In genomic region chr19:3035542-3036118, GRCh38 we compare ENCODE assay signal across 8 cellular contexts. TPM values are rescaled to one million over a fixed set of nuclear protein-coding genes. Genes with fewer than 3 reads are reported as not detected.
DNase-seq lines count a peak whose midpoint lies in the region; ATAC-seq, FAIRE-seq and TF ChIP-seq lines count a peak whose summit lies in the region.

No MANE protein-coding gene starts in this region.

- H2AK5ac ChIP-seq in IMR-90 (ENCODE audit: low read depth, low read length): peak overlapping the region; percentile 90; the same call in 1 of the 2 replicates

- H3K36me3 ChIP-seq in IMR-90 (ENCODE audit: control insufficient read depth, insufficient read depth, low read length): no peaks in the 10 kb centered on the region
- no peaks in the 10 kb centered on the region for H3K36me3 ChIP-seq in OCI-LY7 (ENCODE audit: insufficient read depth, low read length)

- POLR2A ChIA-PET in IMR-90 (lab: Charles Lee; ENCODE audit: unreplicated experiment) (interaction anchor here (1.0 kb wide), 1 partner anchor 60 kb away, joined by 3 read pairs; no protein-coding TSS in a partner anchor), OCI-LY7 (lab: Charles Lee) (interaction anchor here (0.6 to 1.8 kb wide), 16 partner anchors 11 to 1804 kb away, joined by 3 to 12 read pairs (median 4); partner anchors contain the start of gene TLE6)

- no peak for TF ChIP-seq RAD21 in IMR-90 (IDR thresholded peaks at IDR 0.05; ENCODE audit: low read length)

- H3K18ac ChIP-seq in IMR-90 (ENCODE audit: low read depth, low read length): peak overlapping the region; percentile 1

- peak overlapping the region; percentile 40; the same call in 1 of the 2 replicates for H4K5ac ChIP-seq in IMR-90 (ENCODE audit: low read depth, low read length)

- peaks cover 0 to 3% of the 10 kb centered on the region in 2 experiments; a peak in 1 of 4 replicates for H3K79me1 ChIP-seq in IMR-90 (ENCODE audit: low read depth in 1 of 2, low read length in 2 of 2)

- peak overlapping the region; percentile 91 for H2AK9ac ChIP-seq in IMR-90 (replicated peaks; ENCODE audit: low read depth, low read length, poor library complexity)

- CTCF ChIA-PET in IMR-90 (lab: Yijun Ruan, JAX) (interaction anchor here (0.8 to 1.1 kb wide), 2 partner anchors 31 to 85 kb away, joined by 3 read pairs; no protein-coding TSS in a partner anchor), OCI-LY7 (lab: Charles Lee; ENCODE audit: unreplicated experiment) (interaction anchor here (0.5 to 1.3 kb wide), 6 partner anchors 58 to 240 kb away, joined by 3 to 7 read pairs (median 4); partner anchors contain the start of gene TLE6)

- peak overlapping the region; percentile 65; the same call in 1 of the 3 replicates for H2BK15ac ChIP-seq in IMR-90 (ENCODE audit: low read depth, low read length)

- H3K9ac ChIP-seq in IMR-90 (ENCODE audit: low read depth, low read length): peak overlapping the region; percentile 37

- H3K14ac ChIP-seq in IMR-90 (replicated peaks; ENCODE audit: low read depth, low read length): peak overlapping the region; percentile 77

- DNase-seq in D721Med (ENCODE audit: insufficient read length, low spot score) (peak; percentile 98), IMR-90 (peak; percentile 99), OCI-LY7 (ENCODE audit: low spot score) (peak; percentile 100), activated T-cell treated with anti-CD3 and anti-CD28 coated beads for 4 hours (peak; percentile 93), epithelial cell of esophagus (ENCODE audit: low read depth) (peak; percentile 99), middle frontal gyrus (ENCODE audit: extremely low spot score, low spot score) (peak; percentile 99)
- peak; percentile 80 to 89 for DNase-seq in stimulated activated CD8-positive, alpha-beta memory T cell treated with anti-CD3 and anti-CD28 coated beads, Interleukin-2, amount 100 ng/mL, for 1 hour (ENCODE audit: low read depth in 2 of 2)

- in situ Hi-C loops in IMR-90 (cut with MboI; ENCODE audit: low sequenced_read_pairs): no loop called here

- H4K91ac ChIP-seq in IMR-90 (ENCODE audit: insufficient read depth, low read depth, low read length): peak overlapping the region; percentile 64; the same call in 1 of the 2 replicates

- H3K4me1 ChIP-seq in IMR-90 (ENCODE audit: control insufficient read depth, insufficient read depth, low read length) (peaks cover 12% of the 10 kb centered on the region), OCI-LY7 (ENCODE audit: insufficient read depth, low read length, poor library complexity, severe bottlenecking) (peaks cover 15% of the 10 kb centered on the region)

- intact Hi-C loops in IMR-90 (cut with micrococcal nuclease): loop anchor here (2.0 kb wide), 1 partner anchor 59 kb away; the partner anchor contains the start of gene TLE6
- intact Hi-C loops in OCI-LY7 (cut with micrococcal nuclease; ENCODE audit: unreplicated experiment): loop anchor here (1.0 kb wide), 3 partner anchors 30 to 66 kb away; partner anchors contain the start of gene TLE6

- ATAC-seq in GM21528 (IDR thresholded peaks at IDR 0.05; ENCODE audit: low FRiP score, unreplicated experiment) (peak; percentile 82), IMR-90 (ENCODE audit: low read depth) (peak; percentile 93)

- no peaks in the 10 kb centered on the region for H3K9me1 ChIP-seq in IMR-90 (ENCODE audit: insufficient read depth, low read length)

- H3K23ac ChIP-seq in IMR-90 (ENCODE audit: low read depth, low read length): peak overlapping the region; percentile 65

- H3K27ac ChIP-seq in IMR-90 (ENCODE audit: insufficient read depth, low read length) (peak overlapping the region; percentile 47), OCI-LY7 (ENCODE audit: low read depth, low read length, poor library complexity, severe bottlenecking) (peak overlapping the region; percentile 67)

- H3K9me3 ChIP-seq in IMR-90 (ENCODE audit: control insufficient read depth, insufficient read depth, low read length) (no peaks in the 10 kb centered on the region), OCI-LY7 (ENCODE audit: low read length) (no peaks in the 10 kb centered on the region)

- dilution Hi-C loops in IMR-90 (cut with HindIII; ENCODE audit: low sequenced_read_pairs, unreplicated experiment): no loop called here

- peak; percentile 30; the same call in 1 of the 2 replicates for TF ChIP-seq POLR2A in IMR-90 (IDR thresholded peaks at IDR 0.05; ENCODE audit: low read depth, low read length)

- peak overlapping the region; percentile 71; the same call in 1 of the 2 replicates for H3K56ac ChIP-seq in IMR-90 (ENCODE audit: extremely low read depth, insufficient read depth, low read length)

- H3K4ac ChIP-seq in IMR-90 (ENCODE audit: low read depth, low read length): peak overlapping the region; percentile 83

- peak overlapping the region; percentile 76 to 95 for H4K8ac ChIP-seq in IMR-90 (ENCODE audit: low read depth in 2 of 2, low read length in 2 of 2)

- no peaks in the 10 kb centered on the region for H3K79me2 ChIP-seq in OCI-LY7 (ENCODE audit: insufficient read depth, low read depth, low read length)

- peak overlapping the region; percentile 82 for H3K4me2 ChIP-seq in IMR-90 (ENCODE audit: low read depth, low read length)
- peak overlapping the region; percentile 92 for H3K4me2 ChIP-seq in OCI-LY7 (ENCODE audit: low read length)

- 0% methylated on average over 17 of the region's 29 CpGs; no CpG with 5 or more reads in 1 of the 2 experiments for WGBS in IMR-90 (ENCODE audit: extremely low coverage in 2 of 2, insufficient read length in 1 of 2), 2 experiments

- peak overlapping the region; percentile 6; the same call in 1 of the 2 replicates for H2BK20ac ChIP-seq in IMR-90 (ENCODE audit: low read depth, low read length)

- TF ChIP-seq CTCF in D721Med (IDR thresholded peaks at IDR 0.05; ENCODE audit: insufficient read depth, missing control alignments) (no peak), IMR-90 (conservative IDR thresholded peaks at IDR 0.05; ENCODE audit: low read depth, low read length) (no peak), OCI-LY7 (conservative IDR thresholded peaks at IDR 0.05; ENCODE audit: low read length) (no peak), epithelial cell of esophagus (IDR thresholded peaks at IDR 0.05; ENCODE audit: insufficient read depth, low read depth, low read length, missing control alignments) (no peak)

- no peaks in the 10 kb centered on the region for H3K9me2 ChIP-seq in OCI-LY7 (ENCODE audit: insufficient read depth, low read length)

- no peak for FAIRE-seq in D721Med (lab: Jason Lieb, UNC)

- H2BK120ac ChIP-seq in IMR-90 (ENCODE audit: low read depth, low read length): peak overlapping the region; percentile 81; the same call in 1 of the 2 replicates

- peak overlapping the region; percentile 57 for H2BK5ac ChIP-seq in IMR-90 (ENCODE audit: low read depth, low read length, poor library complexity, severe bottlenecking)

- peak overlapping the region; percentile 94 for H2AFZ ChIP-seq in IMR-90 (replicated peaks; ENCODE audit: low read length, poor library complexity)
- peak overlapping the region; percentile 82 for H2AFZ ChIP-seq in OCI-LY7 (ENCODE audit: low read length)

- H3K27me3 ChIP-seq in IMR-90 (ENCODE audit: control insufficient read depth, insufficient read depth, low read length): peaks cover 7% of the 10 kb centered on the region

- H3K4me3 ChIP-seq in IMR-90 (ENCODE audit: insufficient read depth, low read depth, low read length) (peak overlapping the region; percentile 50), OCI-LY7 (ENCODE audit: low read depth, low read length, poor library complexity, severe bottlenecking) (peak overlapping the region; percentile 74), epithelial cell of esophagus (ENCODE audit: low read length) (peak overlapping the region; percentile 65)

- BruUV-seq in IMR-90 (replicated peaks; lab: Mats Ljungman, UMichigan) (no TSS peak), OCI-LY7 (replicated peaks; lab: Mats Ljungman, UMichigan) (no TSS peak)

- no peaks in the 10 kb centered on the region for H4K20me1 ChIP-seq in IMR-90 (ENCODE audit: insufficient read depth, low read length)
- no peaks in the 10 kb centered on the region for H4K20me1 ChIP-seq in OCI-LY7 (ENCODE audit: insufficient read depth, low read length)

TF ChIP-seq in IMR-90, 13 proteins besides CTCF, POLR2A, EP300 and RAD21 (continues in another document):
- peak; percentile 78 for TF ChIP-seq USF2 (IDR thresholded peaks at IDR 0.05; ENCODE audit: low read depth, low read length)
- no peak for TF ChIP-seq MAFK (IDR thresholded peaks at IDR 0.05; ENCODE audit: low read depth, low read length)
- peak; percentile 98 for TF ChIP-seq RCOR1 (IDR thresholded peaks at IDR 0.05; ENCODE audit: insufficient replicate concordance, low read length)

RNA-seq across cellular contexts. Expression of gene TLE2, which starts 6.5 kb away (rescaled TPM):
- under 0.01 and 0.28 TPM in 2 replicates for total RNA-seq in IMR-90 (2012; rRNA removed)
- 0.41 and 0.72 TPM in 2 replicates for polyA plus RNA-seq in IMR-90 (2012; rRNA removed)
- 0.42 and 0.45 TPM in 2 replicates for polyA plus RNA-seq in IMR-90 (2012; cell fraction: cytosol; rRNA removed)
- 3.8 and 3.9 TPM in 2 replicates for polyA plus RNA-seq in IMR-90 (2012; cell fraction: nucleus; rRNA removed; ENCODE audit: low replicate concordance)
- total RNA-seq in OCI-LY7 (2014; rRNA removed; shearing (Covaris generic)): 1.6 and 1.7 TPM in 2 replicates
- total RNA-seq in OCI-LY7 (2022): 1.1 and 1.2 TPM in 2 replicates

RNA-seq across cellular contexts. Expression of gene TLE5, which starts 26.7 kb away (rescaled TPM):
- total RNA-seq in IMR-90 (2012; rRNA removed) (119 and 121 TPM in 2 replicates), OCI-LY7 (2022) (376 and 463 TPM in 2 replicates)
- polyA plus RNA-seq in IMR-90 (2012; rRNA removed): 407 and 444 TPM in 2 replicates
- polyA plus RNA-seq in IMR-90 (2012; cell fraction: cytosol; rRNA removed): 218 and 593 TPM in 2 replicates
- polyA plus RNA-seq in IMR-90 (2012; cell fraction: nucleus; rRNA removed; ENCODE audit: low replicate concordance): 457 and 800 TPM in 2 replicates
- 424 and 448 TPM in 2 replicates for total RNA-seq in OCI-LY7 (2014; rRNA removed; shearing (Covaris generic))

RNA-seq across cellular contexts. Expression of gene TLE6, which starts 58.3 kb away (rescaled TPM):
- total RNA-seq in IMR-90 (2012; rRNA removed): under 0.01 and 0.28 TPM in 2 replicates
- 0.17 TPM in 1 of 2 replicates, not detected in the other for polyA plus RNA-seq in IMR-90 (2012; rRNA removed)
- polyA plus RNA-seq in IMR-90 (2012; cell fraction: cytosol; rRNA removed): 0.14 TPM in 1 of 2 replicates, not detected in the other
- 0.50 and 0.67 TPM in 2 replicates for polyA plus RNA-seq in IMR-90 (2012; cell fraction: nucleus; rRNA removed; ENCODE audit: low replicate concordance)
- 15.9 and 16.4 TPM in 2 replicates for total RNA-seq in OCI-LY7 (2014; rRNA removed; shearing (Covaris generic))
- 21.5 and 23.0 TPM in 2 replicates for total RNA-seq in OCI-LY7 (2022)

RNA-seq across cellular contexts. Expression of gene GNA11, which starts 58.5 kb away (rescaled TPM):
- total RNA-seq in IMR-90 (2012; rRNA removed): 25.5 and 34.4 TPM in 2 replicates
- 33.3 and 44.5 TPM in 2 replicates for polyA plus RNA-seq in IMR-90 (2012; rRNA removed)
- 29.2 and 50.1 TPM in 2 replicates for polyA plus RNA-seq in IMR-90 (2012; cell fraction: cytosol; rRNA removed)
- polyA plus RNA-seq in IMR-90 (2012; cell fraction: nucleus; rRNA removed; ENCODE audit: low replicate concordance): 24.5 and 49.2 TPM in 2 replicates
- 12.9 and 13.4 TPM in 2 replicates for total RNA-seq in OCI-LY7 (2014; rRNA removed; shearing (Covaris generic))
- 10.1 and 14.3 TPM in 2 replicates for total RNA-seq in OCI-LY7 (2022)

Comparison
In these comparisons a context has a peak if more than half of its experiments do, and no peak if none do; other contexts are left out.
1. Peak in every context shown above with its lines: DNase-seq, ATAC-seq, H3K4me3 ChIP-seq and H3K27ac ChIP-seq.
2. RNA of gene TLE6, which starts 58.3 kb away (total RNA-seq): 15.9 to 23.0 TPM in OCI-LY7; under 0.01 to 0.28 TPM in IMR-90; every median in the first group is over 10 times any median in the second.